27 cellular contexts compared by ENCODE assay signal in the genomic region with DNA sequence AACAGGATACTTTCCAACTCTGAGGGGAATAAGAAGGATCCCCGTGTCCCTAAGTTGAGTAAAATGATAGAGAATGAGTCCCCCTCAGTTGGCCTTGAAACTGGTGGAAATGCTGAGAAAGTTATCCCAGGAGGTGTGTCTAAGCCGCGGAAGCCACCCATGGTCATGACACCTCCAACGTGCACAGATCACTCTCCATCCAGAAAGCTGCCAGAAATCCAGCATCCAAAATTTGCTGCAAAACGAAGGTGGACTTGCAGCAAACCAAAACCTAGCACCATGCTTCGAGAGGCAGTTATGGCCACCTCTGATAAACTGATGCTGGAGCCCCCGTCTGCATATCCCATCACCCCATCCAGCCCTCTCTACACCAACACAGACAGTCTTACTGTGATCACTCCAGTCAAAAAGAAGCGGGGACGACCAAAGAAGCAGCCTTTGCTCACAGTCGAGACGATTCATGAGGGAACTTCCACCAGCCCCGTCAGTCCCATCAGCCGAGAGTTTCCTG.
"Had no signal": no experiment of that assay in that cellular context is flagged by ENCODE, and none has a peak within 500 bp of the region (broad histone marks: within the 10 kb centered on the region; RNA-seq: fewer than 3 reads in every experiment).

No MANE protein-coding gene starts in this region.

- H3K27ac ChIP-seq: neural progenitor cell, ovary, parathyroid adenoma, psoas muscle, right lobe of liver, sigmoid colon, suprapubic skin, testis, tibial artery, transverse colon, upper lobe of right lung, uterus had no signal

- H3K36me3 Mint-ChIP-seq: naive thymus-derived CD8-positive, alpha-beta T cell had no signal

- ATAC-seq: naive thymus-derived CD8-positive, alpha-beta T cell; natural killer cell treated with Interleukin-12 subunit alpha and Interleukin-12 subunit beta and Interleukin-15 and Interleukin-18, amount 100 ng/mL, for 72 hours; psoas muscle; right lobe of liver; stimulated activated effector memory CD8-positive, alpha-beta T cell treated with anti-CD3 and anti-CD28 coated beads, Interleukin-12 subunit alpha, Interleukin-12 subunit beta, amount 100 ng/mL, for 72 hours; stimulated activated naive CD8-positive, alpha-beta T cell treated with anti-CD3 and anti-CD28 coated beads, Interleukin-15, amount 100 ng/mL, for 72 hours; stimulated activated naive CD8-positive, alpha-beta T cell treated with anti-CD3 and anti-CD28 coated beads, Interleukin-15, Interleukin-2, amounts not matched to agents 100 U/mL and 50 U/mL, for 24 hours; upper lobe of right lung had no signal

- H3K4me1 Mint-ChIP-seq: naive thymus-derived CD8-positive, alpha-beta T cell; stimulated activated naive CD8-positive, alpha-beta T cell treated with anti-CD3 and anti-CD28 coated beads, Interleukin-15, amount 100 ng/mL, for 72 hours had no signal

- H3K9me3 Mint-ChIP-seq: naive thymus-derived CD8-positive, alpha-beta T cell; natural killer cell treated with Interleukin-12 subunit alpha and Interleukin-12 subunit beta and Interleukin-15 and Interleukin-18, amount 100 ng/mL, for 72 hours; stimulated activated effector memory CD8-positive, alpha-beta T cell treated with anti-CD3 and anti-CD28 coated beads, Interleukin-12 subunit alpha, Interleukin-12 subunit beta, amount 100 ng/mL, for 72 hours; stimulated activated naive CD8-positive, alpha-beta T cell treated with anti-CD3 and anti-CD28 coated beads, Interleukin-15, amount 100 ng/mL, for 72 hours; type B pancreatic cell had no signal

- H3K27ac Mint-ChIP-seq: naive thymus-derived CD8-positive, alpha-beta T cell; natural killer cell treated with Interleukin-12 subunit alpha and Interleukin-12 subunit beta and Interleukin-15 and Interleukin-18, amount 100 ng/mL, for 72 hours; neural progenitor cell; progenitor cell of endocrine pancreas; stimulated activated effector memory CD8-positive, alpha-beta T cell treated with anti-CD3 and anti-CD28 coated beads, Interleukin-12 subunit alpha, Interleukin-12 subunit beta, amount 100 ng/mL, for 72 hours; type B pancreatic cell had no signal

- H3K27me3 ChIP-seq: neural progenitor cell, ovary, right lobe of liver, sigmoid colon, suprapubic skin, testis, tibial artery, transverse colon, upper lobe of right lung, uterus had no signal

- H3K36me3 ChIP-seq: neural progenitor cell, ovary, uterus had no signal

- H3K9me3 ChIP-seq: ovary, psoas muscle, right lobe of liver, sigmoid colon, suprapubic skin, testis, tibial artery, transverse colon, upper lobe of right lung, uterus had no signal

- H3K4me1 ChIP-seq: parathyroid adenoma, suprapubic skin, testis, transverse colon, upper lobe of right lung, uterus had no signal

- DNase-seq: naive thymus-derived CD8-positive, alpha-beta T cell; occipital lobe; ovary; psoas muscle; right lobe of liver; sigmoid colon; small intestine; stimulated activated CD4-positive, alpha-beta T cell treated with anti-CD3 and anti-CD28 coated beads, Interleukin-15, amount 100 ng/mL, for 24 hours; stimulated activated CD4-positive, alpha-beta T cell treated with anti-CD3 and anti-CD28 coated beads, Interleukin-2, amount 100 ng/mL, for 24 hours; stimulated activated CD4-positive, alpha-beta T cell treated with anti-CD3 and anti-CD28 coated beads, Interleukin-2, amount 100 ng/mL, for 48 hours; stimulated activated CD4-positive, alpha-beta T cell treated with anti-CD3 and anti-CD28 coated beads, Interleukin-4, amount 100 ng/mL, for 24 hours; stimulated activated naive CD4-positive, alpha-beta T cell; stimulated activated naive CD8-positive, alpha-beta T cell treated with anti-CD3 and anti-CD28 coated beads, Interleukin-15, amount 100 ng/mL, for 72 hours; stimulated activated naive CD8-positive, alpha-beta T cell treated with anti-CD3 and anti-CD28 coated beads, Interleukin-15, Interleukin-2, amounts not matched to agents 100 U/mL and 50 U/mL, for 24 hours; substantia nigra; testis; tibial artery; transverse colon; upper lobe of right lung; uterus had no signal

- H3K4me3 Mint-ChIP-seq: naive thymus-derived CD8-positive, alpha-beta T cell; natural killer cell treated with Interleukin-12 subunit alpha and Interleukin-12 subunit beta and Interleukin-15 and Interleukin-18, amount 100 ng/mL, for 72 hours; neural progenitor cell; stimulated activated effector memory CD8-positive, alpha-beta T cell treated with anti-CD3 and anti-CD28 coated beads, Interleukin-12 subunit alpha, Interleukin-12 subunit beta, amount 100 ng/mL, for 72 hours; stimulated activated naive CD8-positive, alpha-beta T cell treated with anti-CD3 and anti-CD28 coated beads, Interleukin-15, amount 100 ng/mL, for 72 hours; type B pancreatic cell had no signal

- H3K4me3 ChIP-seq: neural progenitor cell, ovary, psoas muscle, right lobe of liver, sigmoid colon, suprapubic skin, testis, tibial artery, transverse colon, upper lobe of right lung, uterus had no signal

- H3K27me3 Mint-ChIP-seq: naive thymus-derived CD8-positive, alpha-beta T cell; natural killer cell treated with Interleukin-12 subunit alpha and Interleukin-12 subunit beta and Interleukin-15 and Interleukin-18, amount 100 ng/mL, for 72 hours; stimulated activated naive CD8-positive, alpha-beta T cell treated with anti-CD3 and anti-CD28 coated beads, Interleukin-15, amount 100 ng/mL, for 72 hours; type B pancreatic cell had no signal
